Comparison of ENCODE assay signal across 25 cellular contexts in genomic region chr3:127743676-127744075, GRCh38.
DNase-seq lines count a peak whose midpoint lies in the region; ATAC-seq and TF ChIP-seq lines count a peak whose summit lies in the region.
"Had no signal": no experiment of that assay in that cellular context is flagged by ENCODE, and none has a peak within 500 bp of the region (broad histone marks: within the 10 kb centered on the region; RNA-seq: fewer than 3 reads in every experiment).

No MANE protein-coding gene starts in this region.

- H3K4me1 Mint-ChIP-seq in MCF 10A (ENCODE audit: insufficient read depth, unreplicated experiment) = peaks cover 19% of the 10 kb centered on the region
- peaks cover 59% of the 10 kb centered on the region for H3K4me1 Mint-ChIP-seq in nephron
- H3K4me1 Mint-ChIP-seq in activated T-cell treated with anti-CD3 and anti-CD28 coated beads, Interleukin-2, amount 50 U/mL, for 24 hours (ENCODE audit: low read depth) = no peaks in the 10 kb centered on the region
- H3K4me1 Mint-ChIP-seq: B cell; central memory CD8-positive, alpha-beta T cell had no signal

- H3K27ac ChIP-seq in breast epithelium (peak overlapping the region; percentile 73 to 80), dorsolateral prefrontal cortex (peak overlapping the region in 55 of 59 donors; percentile 5 to 86 (median 69)), temporal lobe (ENCODE audit: low read depth, low read length) (peak overlapping the region; percentile 25)
- H3K27ac ChIP-seq: right lobe of liver, SK-N-MC, WERI-Rb-1 had no signal

- H3K4me3 ChIP-seq in breast epithelium (no peak overlapping the region), dorsolateral prefrontal cortex (peak overlapping the region in 13 of 59 donors; percentile 0 to 32 (median 12))
- H3K4me3 ChIP-seq: adrenal gland, HAP-1, left lung, right lobe of liver, SK-N-MC had no signal

- CTCF ChIA-PET in MCF 10A (lab: Yijun Ruan, JAX) = no interaction called here

- ATAC-seq in GM18909 (IDR thresholded peaks at IDR 0.05; ENCODE audit: poor library complexity, unreplicated experiment) = no peak
- ATAC-seq: effector memory CD8-positive, alpha-beta T cell; left lung; right lobe of liver had no signal

- H3K27me3 Mint-ChIP-seq in MCF 10A (ENCODE audit: insufficient read depth, unreplicated experiment) (no peaks in the 10 kb centered on the region), nephron (ENCODE audit: low read depth) (peaks cover 11% of the 10 kb centered on the region)
- peaks cover 13% of the 10 kb centered on the region for H3K27me3 Mint-ChIP-seq in activated T-cell treated with anti-CD3 and anti-CD28 coated beads, Interleukin-2, amount 50 U/mL, for 24 hours
- H3K27me3 Mint-ChIP-seq: B cell had no signal

- no peaks in the 10 kb centered on the region for H3K27me3 ChIP-seq in breast epithelium
- no peaks in the 10 kb centered on the region for H3K27me3 ChIP-seq in dorsolateral prefrontal cortex
- H3K27me3 ChIP-seq: adrenal gland, left lung, right lobe of liver had no signal

- H3K4me3 Mint-ChIP-seq in MCF 10A (ENCODE audit: unreplicated experiment) = no peak overlapping the region
- no peak overlapping the region for H3K4me3 Mint-ChIP-seq in nephron
- no peak overlapping the region for H3K4me3 Mint-ChIP-seq in activated T-cell treated with anti-CD3 and anti-CD28 coated beads, Interleukin-2, amount 50 U/mL, for 24 hours
- H3K4me3 Mint-ChIP-seq: B cell; central memory CD8-positive, alpha-beta T cell; effector memory CD8-positive, alpha-beta T cell; T-helper 2 cell treated with Interferon-gamma antibody and Interleukin-4, amounts not matched to agents 5 μg/mL and 100 μg/mL, for 36 hours had no signal

- no TSS peak for BruUV-seq in MCF 10A (replicated peaks; lab: Mats Ljungman, UMichigan)

- H3K27ac Mint-ChIP-seq in MCF 10A (ENCODE audit: low read depth, unreplicated experiment) (no peak overlapping the region), nephron (peak overlapping the region in 2 of 3 experiments; percentile 32 to 66)
- no peak overlapping the region for H3K27ac Mint-ChIP-seq in activated T-cell treated with anti-CD3 and anti-CD28 coated beads, Interleukin-2, amount 50 U/mL, for 24 hours
- H3K27ac Mint-ChIP-seq: B cell; T-helper 2 cell treated with Interferon-gamma antibody and Interleukin-4, amounts not matched to agents 5 μg/mL and 100 μg/mL, for 36 hours had no signal

- no peaks in the 10 kb centered on the region for H3K9me3 ChIP-seq in breast epithelium
- H3K9me3 ChIP-seq: adrenal gland, HAP-1, left lung, right lobe of liver had no signal

- no peaks in the 10 kb centered on the region for H3K36me3 Mint-ChIP-seq in MCF 10A (ENCODE audit: insufficient read depth, unreplicated experiment)
- H3K36me3 Mint-ChIP-seq in nephron (ENCODE audit: low read depth) = no peaks in the 10 kb centered on the region
- H3K36me3 Mint-ChIP-seq in activated T-cell treated with anti-CD3 and anti-CD28 coated beads, Interleukin-2, amount 50 U/mL, for 24 hours (ENCODE audit: low read depth) = no peaks in the 10 kb centered on the region

- peaks cover 0 to 2% of the 10 kb centered on the region in 2 donors for H3K4me1 ChIP-seq in breast epithelium
- H3K4me1 ChIP-seq: HAP-1 had no signal

- TF ChIP-seq CTCF in breast epithelium (IDR thresholded peaks at IDR 0.05) (no peak), MCF 10A (IDR thresholded peaks at IDR 0.05; ENCODE audit: unreplicated experiment) (no peak), dorsolateral prefrontal cortex (IDR thresholded peaks at IDR 0.05 in 54 of 56, conservative IDR thresholded peaks at IDR 0.05 in 2 of 56; ENCODE audit: low read depth in 1 of 56, partially characterized antibody in 56 of 56) (no peak), nephron (IDR thresholded peaks at IDR 0.05; ENCODE audit: unreplicated experiment in 3 of 3) (no peak)

- H3K36me3 ChIP-seq in breast epithelium = no peaks in the 10 kb centered on the region
- H3K36me3 ChIP-seq: adrenal gland, HAP-1, WERI-Rb-1 had no signal

- H3K9me3 Mint-ChIP-seq in MCF 10A (ENCODE audit: unreplicated experiment) = no peaks in the 10 kb centered on the region
- no peaks in the 10 kb centered on the region for H3K9me3 Mint-ChIP-seq in nephron
- no peaks in the 10 kb centered on the region for H3K9me3 Mint-ChIP-seq in activated T-cell treated with anti-CD3 and anti-CD28 coated beads, Interleukin-2, amount 50 U/mL, for 24 hours
- H3K9me3 Mint-ChIP-seq: central memory CD8-positive, alpha-beta T cell; effector memory CD8-positive, alpha-beta T cell; T-helper 2 cell treated with Interferon-gamma antibody and Interleukin-4, amounts not matched to agents 5 μg/mL and 100 μg/mL, for 36 hours had no signal

- DNase-seq in breast epithelium (ENCODE audit: low spot score in 2 of 2) (no peak), MCF 10A (ENCODE audit: unreplicated experiment) (no peak), dorsolateral prefrontal cortex (no peak), NCI-H187 treated with DMSO at 0.1 percent for 48 hours (lab: John Stamatoyannopoulos, UW) (no peak)
- no peak for DNase-seq in activated T-cell treated with anti-CD3 and anti-CD28 coated beads, Interleukin-2, amount 50 U/mL, for 24 hours
- DNase-seq: activated CD4-positive, alpha-beta T cell treated with anti-CD3 and anti-CD28 coated beads, Interleukin-2, amount 50 U/mL, for 1 hour; activated gamma-delta T cell; adrenal gland; effector memory CD8-positive, alpha-beta T cell; glutamatergic neuron; left lung; NCI-H1092; NCI-H2029 treated with DMSO at 0.1 percent for 48 hours; right lobe of liver; stimulated activated CD4-positive, alpha-beta T cell treated with anti-CD3 and anti-CD28 coated beads, Interleukin-2, amount 100 ng/mL, for 24 hours; stimulated activated naive CD4-positive, alpha-beta T cell treated with Interleukin-2 at 50 U/mL for 16 hours; WERI-Rb-1 had no signal

- intact Hi-C loops in breast epithelium (cut with DNase I; ENCODE audit: low total_unique reads) = no loop called here
- intact Hi-C loops in MCF 10A (cut with micrococcal nuclease) = no loop called here
- intact Hi-C loops in dorsolateral prefrontal cortex (cut with DNase I) = no loop called here

- TF ChIP-seq POLR2A in breast epithelium (IDR thresholded peaks at IDR 0.05) = no peak

- POLR2A ChIA-PET in MCF 10A (lab: Yijun Ruan, JAX) = no interaction called here

Comparison
In these comparisons a context has a peak if more than half of its experiments do, and no peak if none do; other contexts are left out.
1. H3K27ac ChIP-seq: peak in every context shown above with its lines; median percentile 76 in breast epithelium; 69 in dorsolateral prefrontal cortex; 25 in temporal lobe.
2. H3K27ac Mint-ChIP-seq: peak in nephron (2 of 3); none in MCF 10A (single experiment) and activated T-cell treated with anti-CD3 and anti-CD28 coated beads, Interleukin-2, amount 50 U/mL, for 24 hours (single experiment).